17 cellular contexts compared by ENCODE assay signal in the genomic region with DNA sequence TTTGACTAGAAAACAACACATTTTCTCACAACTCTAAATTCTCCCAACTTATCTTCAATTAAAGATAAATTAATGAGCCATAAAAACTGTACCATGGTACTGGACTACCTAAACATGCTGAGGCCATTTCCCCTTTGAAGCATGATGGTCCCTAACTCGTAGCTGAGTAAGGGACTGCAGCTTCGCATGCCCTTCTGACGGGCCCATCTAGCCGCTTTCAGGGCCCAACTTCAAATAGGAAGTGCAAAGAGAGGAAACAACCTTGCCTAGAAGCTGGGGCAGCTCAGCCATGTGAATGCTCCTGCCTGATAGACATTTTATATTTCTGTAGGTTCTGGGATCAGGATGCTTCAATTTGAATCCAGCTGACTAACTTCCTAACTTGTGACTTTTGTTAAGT.
A peak's percentile ranks its signal among the peaks of the same experiment; 100 is the strongest.
DNase-seq lines count a peak whose midpoint lies in the region; ATAC-seq and TF ChIP-seq lines count a peak whose summit lies in the region.
"Had no signal": no experiment of that assay in that cellular context is flagged by ENCODE, and none has a peak within 500 bp of the region (broad histone marks: within the 10 kb centered on the region; RNA-seq: fewer than 3 reads in every experiment).

No MANE protein-coding gene starts in this region.

- H3K9me3 Mint-ChIP-seq in GM23338, result peaks cover 7% of the 10 kb centered on the region; the same call in 2 of the 3 replicates
- peaks cover 0 to 4% (median 0%) of the 10 kb centered on the region in 5 experiments for H3K9me3 Mint-ChIP-seq in brain
- no peaks in the 10 kb centered on the region for H3K9me3 Mint-ChIP-seq in osteocyte (ENCODE audit: unreplicated experiment)
- H3K9me3 Mint-ChIP-seq in chondrocyte (ENCODE audit: low read depth), result no peaks in the 10 kb centered on the region

- H3K4me3 ChIP-seq in BLaER1 treated with 17β-estradiol and CSF1 and Interleukin-3, amounts not matched to agents 10 nM and 100 nM, result no peak overlapping the region
- H3K4me3 ChIP-seq in GM23338, result no peak overlapping the region

- peaks cover 22% of the 10 kb centered on the region for H3K27me3 Mint-ChIP-seq in GM23338 (ENCODE audit: insufficient read depth, low read depth, poor library complexity)
- no peaks in the 10 kb centered on the region for H3K27me3 Mint-ChIP-seq in brain
- no peaks in the 10 kb centered on the region for H3K27me3 Mint-ChIP-seq in osteocyte (ENCODE audit: unreplicated experiment)
- H3K27me3 Mint-ChIP-seq in chondrocyte (ENCODE audit: low read depth), result no peaks in the 10 kb centered on the region

- peaks cover 11% of the 10 kb centered on the region for H3K36me3 Mint-ChIP-seq in GM23338 (ENCODE audit: low read depth)
- peaks cover 40% of the 10 kb centered on the region for H3K36me3 Mint-ChIP-seq in brain
- peaks cover 30% of the 10 kb centered on the region for H3K36me3 Mint-ChIP-seq in osteocyte (ENCODE audit: unreplicated experiment)
- H3K36me3 Mint-ChIP-seq in chondrocyte (ENCODE audit: low read depth), result peaks cover 9% of the 10 kb centered on the region

- H3K4me1 ChIP-seq in BLaER1 treated with 17β-estradiol and CSF1 and Interleukin-3, amounts not matched to agents 10 nM and 100 nM, result peaks cover 53 to 100% (median 90%) of the 10 kb centered on the region in 10 experiments
- peaks cover 51% of the 10 kb centered on the region for H3K4me1 ChIP-seq in GM23338 (ENCODE audit: insufficient read depth)
- H3K4me1 ChIP-seq: BE2C had no signal

- H3K4me2 ChIP-seq in BLaER1 treated with 17β-estradiol and CSF1 and Interleukin-3, amounts not matched to agents 10 nM and 100 nM, result peak overlapping the region in 7 of 11 experiments; percentile 29 to 79 (median 49); a peak in 11 of 22 replicates
- H3K4me2 ChIP-seq in GM23338, result no peak overlapping the region

- no peaks in the 10 kb centered on the region for H3K27me3 ChIP-seq in BLaER1 treated with 17β-estradiol and CSF1 and Interleukin-3, amounts not matched to agents 10 nM and 100 nM
- peaks cover 44% of the 10 kb centered on the region for H3K27me3 ChIP-seq in GM23338 (ENCODE audit: insufficient read depth)
- H3K27me3 ChIP-seq: BE2C had no signal

- peak overlapping the region in 3 of 11 experiments; percentile 1 to 12 (median 5); a peak in 1 of 22 replicates for H3K27ac ChIP-seq in BLaER1 treated with 17β-estradiol and CSF1 and Interleukin-3, amounts not matched to agents 10 nM and 100 nM
- no peak overlapping the region for H3K27ac ChIP-seq in GM23338 (ENCODE audit: low read depth)

- H3K4me3 Mint-ChIP-seq in GM23338, result no peak overlapping the region
- H3K4me3 Mint-ChIP-seq in brain, result no peak overlapping the region
- no peak overlapping the region for H3K4me3 Mint-ChIP-seq in osteocyte (ENCODE audit: unreplicated experiment)
- no peak overlapping the region for H3K4me3 Mint-ChIP-seq in chondrocyte (ENCODE audit: unreplicated experiment)
- H3K4me3 Mint-ChIP-seq: H9 had no signal

- no peaks in the 10 kb centered on the region for H3K79me2 ChIP-seq in GM23338 (replicated peaks; ENCODE audit: insufficient read depth)

- DNase-seq in GM23338 (ENCODE audit: low spot score) (no peak), osteocyte (ENCODE audit: extremely low spot score, unreplicated experiment) (no peak), DMS79 treated with DMSO at 0.1 percent for 48 hours (lab: John Stamatoyannopoulos, UW) (no peak), NCI-H1092 treated with DMSO at 0.1 percent for 48 hours (lab: John Stamatoyannopoulos, UW) (no peak), DMS114 treated with DMSO at 0.1 percent for 48 hours (lab: John Stamatoyannopoulos, UW; ENCODE audit: unreplicated experiment) (no peak), chondrocyte (ENCODE audit: low spot score) (no peak)
- DNase-seq: BE2C, DMS 273 treated with DMSO at 0.1 percent for 48 hours, EL, H9, NCI-H1417 treated with DMSO at 0.1 percent for 48 hours, NCI-H2029, NCI-H2171 treated with DMSO at 0.1 percent for 48 hours, NCI-H774 had no signal

- peaks cover 69% of the 10 kb centered on the region for H3K4me1 Mint-ChIP-seq in GM23338
- peaks cover 85% of the 10 kb centered on the region for H3K4me1 Mint-ChIP-seq in brain
- peaks cover 47% of the 10 kb centered on the region for H3K4me1 Mint-ChIP-seq in osteocyte (ENCODE audit: unreplicated experiment)
- H3K4me1 Mint-ChIP-seq in chondrocyte (ENCODE audit: low read depth), result peaks cover 25% of the 10 kb centered on the region

- H2AFZ ChIP-seq in GM23338, result no peak overlapping the region

- peaks cover 100% of the 10 kb centered on the region in 11 experiments for H4K20me1 ChIP-seq in BLaER1 treated with 17β-estradiol and CSF1 and Interleukin-3, amounts not matched to agents 10 nM and 100 nM
- no peaks in the 10 kb centered on the region for H4K20me1 ChIP-seq in GM23338 (replicated peaks; ENCODE audit: insufficient read depth)

- no peaks in the 10 kb centered on the region for H3F3A ChIP-seq in GM23338 (replicated peaks; ENCODE audit: low read depth)

- H3K9ac ChIP-seq in BLaER1 treated with 17β-estradiol and CSF1 and Interleukin-3, amounts not matched to agents 10 nM and 100 nM, result no peak overlapping the region

- H3K36me3 ChIP-seq in BLaER1 treated with 17β-estradiol and CSF1 and Interleukin-3, amounts not matched to agents 10 nM and 100 nM, result peaks cover 84 to 100% (median 95%) of the 10 kb centered on the region in 11 experiments
- H3K36me3 ChIP-seq in GM23338 (ENCODE audit: insufficient read depth), result no peaks in the 10 kb centered on the region
- H3K36me3 ChIP-seq: BE2C had no signal

- H3K9me2 ChIP-seq in GM23338 (ENCODE audit: insufficient read depth), result no peaks in the 10 kb centered on the region

- H3K27ac Mint-ChIP-seq in GM23338 (no peak overlapping the region), brain (peak overlapping the region in 3 of 5 experiments; percentile 8 to 78 (median 25)), osteocyte (ENCODE audit: unreplicated experiment) (peak overlapping the region; percentile 3), chondrocyte (ENCODE audit: unreplicated experiment) (no peak overlapping the region)

- TF ChIP-seq CTCF in GM23338 (conservative IDR thresholded peaks at IDR 0.05; ENCODE audit: low read depth in 2 of 2) (no peak), brain (conservative IDR thresholded peaks at IDR 0.05) (no peak), osteocyte (IDR thresholded peaks at IDR 0.05) (no peak), chondrocyte (IDR thresholded peaks at IDR 0.05) (no peak)

- no peaks in the 10 kb centered on the region for H3K9me3 ChIP-seq in BLaER1 treated with 17β-estradiol and CSF1 and Interleukin-3, amounts not matched to agents 10 nM and 100 nM (replicated peaks in 1 of 11)
- H3K9me3 ChIP-seq: BE2C had no signal

- no peak for ATAC-seq in GM23338
- ATAC-seq: HepG2 had no signal

TF ChIP-seq in GM23338, 12 proteins besides CTCF, POLR2A, EP300 and RAD21:
- TF ChIP-seq, protein P1, sequence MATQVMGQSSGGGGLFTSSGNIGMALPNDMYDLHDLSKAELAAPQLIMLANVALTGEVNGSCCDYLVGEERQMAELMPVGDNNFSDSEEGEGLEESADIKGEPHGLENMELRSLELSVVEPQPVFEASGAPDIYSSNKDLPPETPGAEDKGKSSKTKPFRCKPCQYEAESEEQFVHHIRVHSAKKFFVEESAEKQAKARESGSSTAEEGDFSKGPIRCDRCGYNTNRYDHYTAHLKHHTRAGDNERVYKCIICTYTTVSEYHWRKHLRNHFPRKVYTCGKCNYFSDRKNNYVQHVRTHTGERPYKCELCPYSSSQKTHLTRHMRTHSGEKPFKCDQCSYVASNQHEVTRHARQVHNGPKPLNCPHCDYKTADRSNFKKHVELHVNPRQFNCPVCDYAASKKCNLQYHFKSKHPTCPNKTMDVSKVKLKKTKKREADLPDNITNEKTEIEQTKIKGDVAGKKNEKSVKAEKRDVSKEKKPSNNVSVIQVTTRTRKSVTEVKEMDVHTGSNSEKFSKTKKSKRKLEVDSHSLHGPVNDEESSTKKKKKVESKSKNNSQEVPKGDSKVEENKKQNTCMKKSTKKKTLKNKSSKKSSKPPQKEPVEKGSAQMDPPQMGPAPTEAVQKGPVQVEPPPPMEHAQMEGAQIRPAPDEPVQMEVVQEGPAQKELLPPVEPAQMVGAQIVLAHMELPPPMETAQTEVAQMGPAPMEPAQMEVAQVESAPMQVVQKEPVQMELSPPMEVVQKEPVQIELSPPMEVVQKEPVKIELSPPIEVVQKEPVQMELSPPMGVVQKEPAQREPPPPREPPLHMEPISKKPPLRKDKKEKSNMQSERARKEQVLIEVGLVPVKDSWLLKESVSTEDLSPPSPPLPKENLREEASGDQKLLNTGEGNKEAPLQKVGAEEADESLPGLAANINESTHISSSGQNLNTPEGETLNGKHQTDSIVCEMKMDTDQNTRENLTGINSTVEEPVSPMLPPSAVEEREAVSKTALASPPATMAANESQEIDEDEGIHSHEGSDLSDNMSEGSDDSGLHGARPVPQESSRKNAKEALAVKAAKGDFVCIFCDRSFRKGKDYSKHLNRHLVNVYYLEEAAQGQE (IDR thresholded peaks at IDR 0.05; ENCODE audit: unreplicated experiment), result no peak
- TF ChIP-seq JUNB (IDR thresholded peaks at IDR 0.05; ENCODE audit: unreplicated experiment), result peak; percentile 44

Comparison
In these comparisons a context has a peak if more than half of its experiments do, and no peak if none do; other contexts are left out.
1. H3K27ac Mint-ChIP-seq: peak in brain (3 of 5) and osteocyte (single experiment); none in GM23338 (single experiment) and chondrocyte (single experiment).